Comparison of ENCODE assay signal across 8 cellular contexts in the genomic region with DNA sequence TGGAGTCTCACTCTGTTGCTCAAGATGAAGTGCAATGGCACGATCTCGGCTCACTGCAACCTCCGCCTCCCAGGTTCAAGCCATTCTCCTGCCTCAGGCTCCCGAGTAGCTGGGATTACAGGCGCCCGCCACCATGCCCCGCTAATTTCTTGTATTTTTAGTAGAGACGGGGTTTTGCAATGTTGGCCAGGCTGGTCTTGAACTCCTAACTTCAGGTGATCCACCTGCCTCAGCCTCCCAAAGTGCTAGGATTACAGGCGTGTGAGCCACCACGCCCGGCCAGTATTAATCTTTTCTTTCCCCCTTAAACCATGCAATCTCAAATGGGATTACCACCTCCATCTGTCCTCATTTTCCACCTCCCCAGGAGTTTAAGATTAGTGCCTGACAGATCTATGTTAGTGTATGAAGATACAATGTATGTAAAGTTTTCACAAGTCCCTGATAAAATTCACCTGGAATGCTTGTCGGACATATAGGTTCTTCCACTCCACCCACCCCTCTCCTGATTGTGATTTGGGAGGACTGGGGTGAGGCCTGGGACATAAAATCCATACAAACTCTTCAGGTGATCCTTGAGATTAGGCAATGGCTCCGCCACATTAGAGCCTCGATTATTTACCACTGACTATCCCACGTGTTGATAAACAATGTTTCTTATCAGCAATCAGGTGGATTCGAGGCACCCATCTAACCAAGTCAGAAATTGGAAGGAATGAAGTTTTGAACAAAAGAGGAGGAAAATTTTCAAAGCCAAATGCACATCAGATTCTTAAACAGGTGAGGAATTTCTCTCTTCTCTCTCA. TPM values are rescaled to one million over a fixed set of nuclear protein-coding genes. Genes with fewer than 3 reads are reported as not detected.
DNase-seq lines count a peak whose midpoint lies in the region; ATAC-seq and TF ChIP-seq lines count a peak whose summit lies in the region.

No MANE protein-coding gene starts in this region.

- H3K4me3 ChIP-seq in DND-41 (ENCODE audit: low read depth in 1 of 2, low read length in 2 of 2) (peak overlapping the region; percentile 97), PC-3 (ENCODE audit: low read length) (peak overlapping the region; percentile 98), epithelial cell of proximal tubule (ENCODE audit: low read depth, low read length) (peak overlapping the region; percentile 96), parathyroid adenoma (ENCODE audit: low read depth, low read length) (peak overlapping the region; percentile 90)

- H3K4me1 ChIP-seq in DND-41 (ENCODE audit: insufficient read depth, low read length) = peaks cover 27% of the 10 kb centered on the region
- peaks cover 12% of the 10 kb centered on the region; the same call in 1 of the 2 replicates for H3K4me1 ChIP-seq in PC-3 (ENCODE audit: insufficient read depth, low read length)
- peaks cover 5% of the 10 kb centered on the region for H3K4me1 ChIP-seq in parathyroid adenoma

- H3K36me3 ChIP-seq in DND-41 (ENCODE audit: insufficient read depth, low read length) (no peaks in the 10 kb centered on the region), PC-3 (ENCODE audit: low read depth, low read length) (peaks cover 9% of the 10 kb centered on the region; the same call in 1 of the 2 replicates), parathyroid adenoma (ENCODE audit: control insufficient read depth, insufficient read depth, low read length) (no peaks in the 10 kb centered on the region)

- POLR2A ChIA-PET in PC-3 (lab: Charles Lee; ENCODE audit: unreplicated experiment) = no interaction called here

- H4K20me1 ChIP-seq in DND-41 (ENCODE audit: insufficient read depth, low read length) = peaks cover 2% of the 10 kb centered on the region; the same call in 1 of the 2 replicates
- peaks cover 13% of the 10 kb centered on the region for H4K20me1 ChIP-seq in PC-3 (ENCODE audit: low read length)

- H3K4me2 ChIP-seq in DND-41 (ENCODE audit: insufficient read depth, low read length) = peak overlapping the region; percentile 77
- peak overlapping the region; percentile 92 for H3K4me2 ChIP-seq in PC-3 (ENCODE audit: low read length)
- H3K4me2 ChIP-seq in parathyroid adenoma (ENCODE audit: low read length) = peak overlapping the region; percentile 93

- no peaks in the 10 kb centered on the region for H3F3A ChIP-seq in PC-3 (ENCODE audit: low read length, unreplicated experiment)

- H3K27me3 ChIP-seq in DND-41 (ENCODE audit: insufficient read depth, low read length, poor library complexity) (no peaks in the 10 kb centered on the region), PC-3 (ENCODE audit: low read length) (no peaks in the 10 kb centered on the region), parathyroid adenoma (ENCODE audit: control insufficient read depth, insufficient read depth, low read length) (no peaks in the 10 kb centered on the region)

- peak overlapping the region; percentile 79 for H2AFZ ChIP-seq in DND-41 (ENCODE audit: low read depth, low read length)
- 0 out of 2 replicates have a peak overlapping the region, but pooled peaks have one; percentile 96 for H2AFZ ChIP-seq in PC-3 (ENCODE audit: low read length)
- H2AFZ ChIP-seq in parathyroid adenoma = no peak overlapping the region

- H3K9me2 ChIP-seq in PC-3 (replicated peaks; ENCODE audit: low read length) = no peaks in the 10 kb centered on the region

- no peak for DNase-seq in DND-41
- no peak for DNase-seq in PC-3
- no peak for DNase-seq in epithelial cell of proximal tubule (ENCODE audit: low read depth)
- DNase-seq in T-helper 9 cell = no peak
- no peak for DNase-seq in SW 1271 (lab: John Stamatoyannopoulos, UW)
- no peak for DNase-seq in AG08395 (ENCODE audit: low spot score)
- DNase-seq in NCI-H446 (lab: John Stamatoyannopoulos, UW) = no peak

- H3K9me3 ChIP-seq in DND-41 (ENCODE audit: insufficient read depth, low read length, severe bottlenecking) (no peaks in the 10 kb centered on the region), PC-3 (ENCODE audit: low read length) (no peaks in the 10 kb centered on the region), parathyroid adenoma (ENCODE audit: control insufficient read depth, low read length) (no peaks in the 10 kb centered on the region)

- ATAC-seq in DND-41 (ENCODE audit: insufficient read depth, low read depth) (no peak), PC-3 (no peak)

- H3K79me2 ChIP-seq in DND-41 (ENCODE audit: insufficient read depth, low read length) (peaks cover 58% of the 10 kb centered on the region), PC-3 (ENCODE audit: low read length) (peaks cover 61% of the 10 kb centered on the region), parathyroid adenoma (peaks cover 58% of the 10 kb centered on the region)

- no TSS peak for BruUV-seq in PC-3 (replicated peaks; lab: Mats Ljungman, UMichigan)

- TF ChIP-seq CTCF in DND-41 (IDR thresholded peaks at IDR 0.05; ENCODE audit: borderline replicate concordance, extremely low read depth, low read length, poor library complexity, severe bottlenecking) (no peak), PC-3 (conservative IDR thresholded peaks at IDR 0.05; ENCODE audit: low read depth, low read length) (no peak), epithelial cell of proximal tubule (conservative IDR thresholded peaks at IDR 0.05; ENCODE audit: low read depth, low read length) (no peak), parathyroid adenoma (IDR thresholded peaks at IDR 0.05) (no peak)

- intact Hi-C loops in PC-3 (cut with micrococcal nuclease) = loop anchor here (1.0 kb wide), 2 partner anchors 58 to 414 kb away; a partner anchor contains a TSS

- CTCF ChIA-PET in PC-3 (lab: Charles Lee) = interaction anchor here (0.6 kb wide), 1 partner anchor 345 kb away, joined by 4 read pairs; no protein-coding TSS in a partner anchor

- H3K9ac ChIP-seq in DND-41 (ENCODE audit: low read depth, low read length) = peak overlapping the region; percentile 92
- H3K9ac ChIP-seq in PC-3 (ENCODE audit: low read length) = peak overlapping the region; percentile 92
- no peak overlapping the region for H3K9ac ChIP-seq in parathyroid adenoma

- H3K27ac ChIP-seq in DND-41 (ENCODE audit: low read length) (peak overlapping the region; percentile 83), PC-3 (ENCODE audit: low read length) (no peak overlapping the region), parathyroid adenoma (no peak overlapping the region)

RNA-seq across cellular contexts. Expression of a gene that starts 1.2 kb away (rescaled TPM):
- total RNA-seq in PC-3 (2014; rRNA removed) = 66.3 and 69.2 TPM in 2 replicates
- 38.1 and 58.2 TPM in 2 replicates for total RNA-seq in epithelial cell of proximal tubule

RNA-seq across cellular contexts. Expression of a gene that starts 58.1 kb away (rescaled TPM):
- 12.4 and 12.6 TPM in 2 replicates for total RNA-seq in PC-3 (2014; rRNA removed)
- total RNA-seq in epithelial cell of proximal tubule = 11.9 and 14.4 TPM in 2 replicates
